ENCODE assay signal across 10 cellular contexts in genomic region chr12:54286042-54286931, GRCh38. TPM values are rescaled to one million over a fixed set of nuclear protein-coding genes. Genes with fewer than 3 reads are reported as not detected.
DNase-seq lines count a peak whose midpoint lies in the region; ATAC-seq, FAIRE-seq and TF ChIP-seq lines count a peak whose summit lies in the region.
"Had no signal": no experiment of that assay in that cellular context is flagged by ENCODE, and none has a peak within 500 bp of the region (broad histone marks: within the 10 kb centered on the region; RNA-seq: fewer than 3 reads in every experiment).

No MANE protein-coding gene starts in this region.

- intact Hi-C loops in HepG2 (cut with micrococcal nuclease; ENCODE audit: unreplicated experiment): no loop called here
- intact Hi-C loops in right lobe of liver (cut with DNase I): no loop called here
- intact Hi-C loops in upper lobe of right lung (cut with DNase I): no loop called here

- no peaks in the 10 kb centered on the region; a peak in 1 of 5 replicates for H3K27me3 ChIP-seq in HepG2 (ENCODE audit: control insufficient read depth in 1 of 2, insufficient read depth in 2 of 2, low read length in 2 of 2)
- no peaks in the 10 kb centered on the region for H3K27me3 ChIP-seq in right lobe of liver
- no peaks in the 10 kb centered on the region for H3K27me3 ChIP-seq in upper lobe of right lung
- H3K27me3 ChIP-seq in H7 (ENCODE audit: control insufficient read depth, insufficient read depth, low read length): no peaks in the 10 kb centered on the region

- H3K27ac Mint-ChIP-seq in WTC11 (peak overlapping the region; percentile 81), immature natural killer cell (peak overlapping the region; percentile 19 to 74 (median 64))

- H3K27ac ChIP-seq in HepG2 (ENCODE audit: extremely low read length, insufficient read depth, low read length): no peak overlapping the region
- no peak overlapping the region for H3K27ac ChIP-seq in right lobe of liver
- no peak overlapping the region for H3K27ac ChIP-seq in upper lobe of right lung

- no peak for TF ChIP-seq RAD21 in HepG2 (CRISPR knock-in tag; IDR thresholded peaks at IDR 0.05)

- no peak for TF ChIP-seq CTCF in HepG2 (CRISPR knock-in tag; IDR thresholded peaks at IDR 0.05)
- TF ChIP-seq CTCF in right lobe of liver (IDR thresholded peaks at IDR 0.05): no peak
- TF ChIP-seq CTCF in WTC11 (IDR thresholded peaks at IDR 0.05): no peak
- no peak for TF ChIP-seq CTCF in upper lobe of right lung (IDR thresholded peaks at IDR 0.05)

- no TSS peak for BruUV-seq in HepG2 (replicated peaks; lab: Mats Ljungman, UMichigan)

- no peaks in the 10 kb centered on the region for H3K9me3 ChIP-seq in HepG2 (ENCODE audit: low read length)
- H3K9me3 ChIP-seq in right lobe of liver: no peaks in the 10 kb centered on the region
- H3K9me3 ChIP-seq in upper lobe of right lung: no peaks in the 10 kb centered on the region

- peaks cover 69% of the 10 kb centered on the region for H4K20me1 ChIP-seq in HepG2 (ENCODE audit: insufficient read depth, low read length)

- H3K79me2 ChIP-seq in HepG2 (ENCODE audit: insufficient read depth, low read length): peaks cover 33% of the 10 kb centered on the region

- peaks cover 48% of the 10 kb centered on the region for H3K4me1 ChIP-seq in HepG2 (ENCODE audit: insufficient read depth, low read length)
- H3K4me1 ChIP-seq in right lobe of liver: peaks cover 0 to 41% (median 11%) of the 10 kb centered on the region in 4 donors
- peaks cover 54% of the 10 kb centered on the region for H3K4me1 ChIP-seq in upper lobe of right lung

- peaks cover 13 to 56% of the 10 kb centered on the region in 2 experiments for H3K36me3 ChIP-seq in HepG2 (replicated peaks in 1 of 2; ENCODE audit: control insufficient read depth in 1 of 2, insufficient read depth in 2 of 2, low read length in 2 of 2)
- H3K36me3 ChIP-seq in right lobe of liver: peaks cover 19 to 63% (median 50%) of the 10 kb centered on the region in 4 donors
- H3K36me3 ChIP-seq in upper lobe of right lung: peaks cover 74% of the 10 kb centered on the region
- H3K36me3 ChIP-seq in H7 (replicated peaks; ENCODE audit: control insufficient read depth, insufficient read depth, low read length): peaks cover 49% of the 10 kb centered on the region

- DNase-seq in HepG2 (ENCODE audit: low spot score) (no peak), right lobe of liver (no peak), WTC11 (ENCODE audit: low spot score) (no peak), immature natural killer cell (no peak), upper lobe of right lung (no peak), H7 (no peak), NCI-H345 (lab: John Stamatoyannopoulos, UW) (no peak)
- DNase-seq: NCI-H1092; stimulated activated CD4-positive, alpha-beta T cell treated with anti-CD3 and anti-CD28 coated beads, Interleukin-2, amount 100 ng/mL, for 24 hours had no signal

- TF ChIP-seq POLR2A in HepG2 (IDR thresholded peaks at IDR 0.05; ENCODE audit: insufficient read depth in 1 of 2, low read depth in 2 of 2, low read length in 2 of 2): peak; percentile 60 to 81
- TF ChIP-seq POLR2A in right lobe of liver (IDR thresholded peaks at IDR 0.05): no peak

- H3K4me3 ChIP-seq in HepG2 (replicated peaks in 1 of 3; ENCODE audit: insufficient read depth in 1 of 3, low read depth in 2 of 3, low read length in 3 of 3) (no peak overlapping the region), right lobe of liver (no peak overlapping the region), upper lobe of right lung (no peak overlapping the region), H7 (ENCODE audit: insufficient read depth, low read depth, low read length) (no peak overlapping the region)

- CTCF ChIA-PET in HepG2 (lab: Yijun Ruan, JAX; ENCODE audit: low intra/inter-chr PET ratio, low total read pairs): no interaction called here
- CTCF ChIA-PET in WTC11 (lab: Charles Lee): interaction anchor here (1.3 to 2.6 kb wide), 8 partner anchors 13 to 84 kb away, joined by 3 to 12 read pairs (median 6); partner anchors contain the start of genes COPZ1 and NFE2

- no peaks in the 10 kb centered on the region for H3K27me3 Mint-ChIP-seq in WTC11 (ENCODE audit: low read depth)
- H3K27me3 Mint-ChIP-seq in immature natural killer cell (ENCODE audit: low read depth in 3 of 3): peaks cover 4 to 19% (median 14%) of the 10 kb centered on the region in 3 donors

- no peak for FAIRE-seq in HepG2 (lab: Jason Lieb, UNC)

- H3K9me3 Mint-ChIP-seq in WTC11 (no peaks in the 10 kb centered on the region), immature natural killer cell (no peaks in the 10 kb centered on the region)

- POLR2A ChIA-PET in HepG2 (lab: Yijun Ruan, JAX): interaction anchor here (0.8 to 5.2 kb wide), 9 partner anchors 9 to 73 kb away, joined by 3 to 65 read pairs (median 8); partner anchors contain the start of genes COPZ1 and NFE2
- POLR2A ChIA-PET in WTC11 (lab: Charles Lee): interaction anchor here (0.6 to 3.9 kb wide), 11 partner anchors 8 to 125 kb away, joined by 3 to 23 read pairs (median 4); partner anchors contain the start of genes COPZ1 and NFE2

- H3K4me3 Mint-ChIP-seq in WTC11 (peak overlapping the region; percentile 10; the same call in 1 of the 2 replicates), immature natural killer cell (peak overlapping the region in 2 of 5 donors; percentile 19 to 31)

- H3K36me3 Mint-ChIP-seq in WTC11: no peaks in the 10 kb centered on the region; the same call in 1 of the 2 replicates
- peaks cover 24 to 64% (median 35%) of the 10 kb centered on the region in 3 donors for H3K36me3 Mint-ChIP-seq in immature natural killer cell

- in situ Hi-C loops in HepG2 (cut with HindIII; ENCODE audit: extremely low pct_ligation_motif_present, low pct_unique_long_range_greater_than_20kb): no loop called here

- no peak for ATAC-seq in HepG2
- ATAC-seq in right lobe of liver: no peak
- ATAC-seq in WTC11: peak; percentile 4
- ATAC-seq in upper lobe of right lung: peak; percentile 60
- ATAC-seq in GM19351 (IDR thresholded peaks at IDR 0.05; ENCODE audit: unreplicated experiment): no peak

- 91% methylated on average over 10 of the region's 10 CpGs for WGBS in HepG2 (ENCODE audit: low lambda C conversion rate)
- WGBS in right lobe of liver (ENCODE audit: insufficient coverage, low coverage, low lambda C conversion rate, missing lambda C conversion rate): 63% methylated on average over 8 of the region's 10 CpGs

- no peak for TF ChIP-seq EP300 in HepG2 (IDR thresholded peaks at IDR 0.05; ENCODE audit: low read depth in 2 of 2, low read length in 2 of 2)
- TF ChIP-seq EP300 in HepG2 (CRISPR knock-in tag; IDR thresholded peaks at IDR 0.05; ENCODE audit: borderline replicate concordance): no peak

- H3K9ac ChIP-seq in HepG2 (ENCODE audit: insufficient read depth, low read depth, low read length): no peak overlapping the region

- H3K4me2 ChIP-seq in HepG2 (ENCODE audit: low read depth, low read length): peak overlapping the region; percentile 44

- no peak overlapping the region for H2AFZ ChIP-seq in HepG2 (ENCODE audit: low read length)

- H3K4me1 Mint-ChIP-seq in WTC11 (peaks cover 41% of the 10 kb centered on the region), immature natural killer cell (peaks cover 0 to 2% of the 10 kb centered on the region in 2 donors)

RNA-seq across cellular contexts. Expression of gene HNRNPA1, which starts 5.8 kb away (rescaled TPM):
- 1,820 and 2,673 TPM in 2 replicates for total RNA-seq in HepG2 (2016; rRNA removed; fragmentation: Illumina TruSeq; extraction: Trizol)
- total RNA-seq in HepG2 (2016; cell fraction: cytosol; rRNA removed; fragmentation: Illumina TruSeq; extraction: Trizol; ENCODE audit: low read depth): 661 and 834 TPM in 2 replicates
- total RNA-seq in HepG2 (2016; cell fraction: insoluble cytoplasmic fraction; rRNA removed; fragmentation: Illumina TruSeq; extraction: Trizol): 1,900 and 2,565 TPM in 2 replicates
- 1,646 and 2,012 TPM in 2 replicates for total RNA-seq in HepG2 (2016; cell fraction: membrane; rRNA removed; fragmentation: Illumina TruSeq; extraction: Trizol)
- total RNA-seq in HepG2 (2016; cell fraction: nucleus; rRNA removed; fragmentation: Illumina TruSeq; extraction: Trizol): 924 and 962 TPM in 2 replicates
- 480 and 535 TPM in 2 replicates for polyA plus RNA-seq in HepG2 (2011; rRNA removed)
- 613 and 623 TPM in 2 replicates for polyA plus RNA-seq in HepG2 (2011; cell fraction: cytosol; rRNA removed)
- 402 and 463 TPM in 2 replicates for polyA plus RNA-seq in HepG2 (2011; cell fraction: nucleus; rRNA removed)
- polyA plus RNA-seq in HepG2 (2012): 1,081 and 1,908 TPM in 2 replicates
- 1,228 and 1,423 TPM in 2 replicates for polyA plus RNA-seq in HepG2 (2016; cell fraction: cytosol; fragmentation: Illumina TruSeq; extraction: Trizol; ENCODE audit: low read depth)
- polyA plus RNA-seq in HepG2 (2016; cell fraction: insoluble cytoplasmic fraction; fragmentation: Illumina TruSeq; extraction: Trizol; ENCODE audit: low read depth): 4,120 and 4,455 TPM in 2 replicates
- polyA plus RNA-seq in HepG2 (2016; cell fraction: membrane; fragmentation: Illumina TruSeq; extraction: Trizol; ENCODE audit: low read depth): 2,490 and 3,014 TPM in 2 replicates
- 1,903 and 1,961 TPM in 2 replicates for polyA plus RNA-seq in HepG2 (2016; cell fraction: nucleus; fragmentation: Illumina TruSeq; extraction: Trizol; ENCODE audit: insufficient read depth, low read depth)
- polyA minus RNA-seq in HepG2 (2011; rRNA and poly(A)+ RNA removed; ENCODE audit: low replicate concordance): 314 and 476 TPM in 2 replicates
- 569 and 577 TPM in 2 replicates for polyA minus RNA-seq in HepG2 (2011; cell fraction: cytosol; rRNA and poly(A)+ RNA removed)
- polyA minus RNA-seq in HepG2 (2011; cell fraction: nucleus; rRNA and poly(A)+ RNA removed): 681 and 757 TPM in 2 replicates
- 100 to 1,000 TPM in 5 of 6 experiments, 10 to 100 TPM in 1; 87.3 to 211 (median 161) TPM for total RNA-seq in right lobe of liver
- total RNA-seq in WTC11 (2021): 2,589 to 2,788 TPM (median 2,737 TPM) in 3 replicates
- polyA plus RNA-seq in immature natural killer cell: 100 to 1,000 TPM; 512 to 669 (median 601) TPM
- total RNA-seq in upper lobe of right lung: 498 TPM
- 907 and 952 TPM in 2 replicates for total RNA-seq in H7 (2014; rRNA removed; shearing (Covaris generic))

RNA-seq across cellular contexts. Expression of gene CBX5, which starts 6.4 kb away (rescaled TPM):
- total RNA-seq in HepG2 (2016; rRNA removed; fragmentation: Illumina TruSeq; extraction: Trizol) (22.2 and 45.4 TPM in 2 replicates), right lobe of liver (10 to 100 TPM; 14.4 to 23.7 (median 20.1) TPM), WTC11 (2021) (182 to 218 TPM (median 216 TPM) in 3 replicates), upper lobe of right lung (52.3 TPM)
- total RNA-seq in HepG2 (2016; cell fraction: cytosol; rRNA removed; fragmentation: Illumina TruSeq; extraction: Trizol; ENCODE audit: low read depth): 3.0 TPM in 2 replicates
- 20.1 and 44.7 TPM in 2 replicates for total RNA-seq in HepG2 (2016; cell fraction: insoluble cytoplasmic fraction; rRNA removed; fragmentation: Illumina TruSeq; extraction: Trizol)
- 9.1 and 9.7 TPM in 2 replicates for total RNA-seq in HepG2 (2016; cell fraction: membrane; rRNA removed; fragmentation: Illumina TruSeq; extraction: Trizol)
- total RNA-seq in HepG2 (2016; cell fraction: nucleus; rRNA removed; fragmentation: Illumina TruSeq; extraction: Trizol): 19.3 and 21.1 TPM in 2 replicates
- polyA plus RNA-seq in HepG2 (2011; rRNA removed) (10.5 and 16.0 TPM in 2 replicates), immature natural killer cell (10 to 100 TPM in 2 of 3 donors, 1 to 10 TPM in 1; 5.9 to 23.6 (median 11.5) TPM)
- 6.7 and 8.9 TPM in 2 replicates for polyA plus RNA-seq in HepG2 (2011; cell fraction: cytosol; rRNA removed)
- 5.7 and 6.4 TPM in 2 replicates for polyA plus RNA-seq in HepG2 (2011; cell fraction: nucleus; rRNA removed)
- polyA plus RNA-seq in HepG2 (2012): 8.5 and 12.6 TPM in 2 replicates
- 5.0 and 5.3 TPM in 2 replicates for polyA plus RNA-seq in HepG2 (2016; cell fraction: cytosol; fragmentation: Illumina TruSeq; extraction: Trizol; ENCODE audit: low read depth)
- 32.3 and 33.7 TPM in 2 replicates for polyA plus RNA-seq in HepG2 (2016; cell fraction: insoluble cytoplasmic fraction; fragmentation: Illumina TruSeq; extraction: Trizol; ENCODE audit: low read depth)
- polyA plus RNA-seq in HepG2 (2016; cell fraction: membrane; fragmentation: Illumina TruSeq; extraction: Trizol; ENCODE audit: low read depth): 6.0 and 6.2 TPM in 2 replicates
- polyA plus RNA-seq in HepG2 (2016; cell fraction: nucleus; fragmentation: Illumina TruSeq; extraction: Trizol; ENCODE audit: insufficient read depth, low read depth): 17.7 and 19.9 TPM in 2 replicates
- polyA minus RNA-seq in HepG2 (2011; rRNA and poly(A)+ RNA removed; ENCODE audit: low replicate concordance): 23.7 and 77.0 TPM in 2 replicates
- polyA minus RNA-seq in HepG2 (2011; cell fraction: cytosol; rRNA and poly(A)+ RNA removed): 20.8 and 23.0 TPM in 2 replicates
- 16.2 and 18.3 TPM in 2 replicates for polyA minus RNA-seq in HepG2 (2011; cell fraction: nucleus; rRNA and poly(A)+ RNA removed)
- total RNA-seq in H7 (2014; rRNA removed; shearing (Covaris generic)): 51.2 and 62.2 TPM in 2 replicates

RNA-seq across cellular contexts. Expression of gene NFE2, which starts 14.5 kb away (rescaled TPM):
- total RNA-seq in HepG2 (2016; rRNA removed; fragmentation: Illumina TruSeq; extraction: Trizol) (7.8 and 8.5 TPM in 2 replicates), right lobe of liver (1 to 10 TPM in 3 of 6 experiments, under 1 TPM in 3; 0.46 to 2.8 (median 0.99) TPM), WTC11 (2021) (2.4 to 3.0 TPM (median 3.0 TPM) in 3 replicates), upper lobe of right lung (7.5 TPM)
- total RNA-seq in HepG2 (2016; cell fraction: cytosol; rRNA removed; fragmentation: Illumina TruSeq; extraction: Trizol; ENCODE audit: low read depth): 2.9 and 3.4 TPM in 2 replicates
- total RNA-seq in HepG2 (2016; cell fraction: insoluble cytoplasmic fraction; rRNA removed; fragmentation: Illumina TruSeq; extraction: Trizol): 7.5 and 8.1 TPM in 2 replicates
- 6.2 and 6.6 TPM in 2 replicates for total RNA-seq in HepG2 (2016; cell fraction: membrane; rRNA removed; fragmentation: Illumina TruSeq; extraction: Trizol)
- total RNA-seq in HepG2 (2016; cell fraction: nucleus; rRNA removed; fragmentation: Illumina TruSeq; extraction: Trizol): 5.7 and 6.3 TPM in 2 replicates
- polyA plus RNA-seq in HepG2 (2011; rRNA removed) (4.1 and 4.5 TPM in 2 replicates), immature natural killer cell (1 to 10 TPM; 1.6 to 3.6 (median 2.0) TPM)
- polyA plus RNA-seq in HepG2 (2011; cell fraction: cytosol; rRNA removed): 2.5 and 3.0 TPM in 2 replicates
- polyA plus RNA-seq in HepG2 (2011; cell fraction: nucleus; rRNA removed): 3.5 and 3.8 TPM in 2 replicates
- 1.3 and 1.8 TPM in 2 replicates for polyA plus RNA-seq in HepG2 (2012)
- polyA plus RNA-seq in HepG2 (2016; cell fraction: cytosol; fragmentation: Illumina TruSeq; extraction: Trizol; ENCODE audit: low read depth): 1.9 and 3.1 TPM in 2 replicates
- 10.3 and 10.9 TPM in 2 replicates for polyA plus RNA-seq in HepG2 (2016; cell fraction: insoluble cytoplasmic fraction; fragmentation: Illumina TruSeq; extraction: Trizol; ENCODE audit: low read depth)
- 3.7 and 4.5 TPM in 2 replicates for polyA plus RNA-seq in HepG2 (2016; cell fraction: membrane; fragmentation: Illumina TruSeq; extraction: Trizol; ENCODE audit: low read depth)
- 11.6 and 14.3 TPM in 2 replicates for polyA plus RNA-seq in HepG2 (2016; cell fraction: nucleus; fragmentation: Illumina TruSeq; extraction: Trizol; ENCODE audit: insufficient read depth, low read depth)
- 1.7 and 3.8 TPM in 2 replicates for polyA minus RNA-seq in HepG2 (2011; rRNA and poly(A)+ RNA removed; ENCODE audit: low replicate concordance)
- polyA minus RNA-seq in HepG2 (2011; cell fraction: cytosol; rRNA and poly(A)+ RNA removed): 0.49 and 2.3 TPM in 2 replicates
- 1.0 and 1.7 TPM in 2 replicates for polyA minus RNA-seq in HepG2 (2011; cell fraction: nucleus; rRNA and poly(A)+ RNA removed)
- total RNA-seq in H7 (2014; rRNA removed; shearing (Covaris generic)): 2.2 and 2.9 TPM in 2 replicates

RNA-seq across cellular contexts. Expression of gene COPZ1, which starts 38.6 kb away (rescaled TPM):
- total RNA-seq in HepG2 (2016; rRNA removed; fragmentation: Illumina TruSeq; extraction: Trizol) (125 and 201 TPM in 2 replicates), right lobe of liver (10 to 100 TPM; 67.3 to 89.2 (median 74.9) TPM), WTC11 (2021) (98.2 to 116 TPM (median 115 TPM) in 3 replicates), upper lobe of right lung (125 TPM)
- 20.4 and 22.6 TPM in 2 replicates for total RNA-seq in HepG2 (2016; cell fraction: cytosol; rRNA removed; fragmentation: Illumina TruSeq; extraction: Trizol; ENCODE audit: low read depth)
- 123 and 217 TPM in 2 replicates for total RNA-seq in HepG2 (2016; cell fraction: insoluble cytoplasmic fraction; rRNA removed; fragmentation: Illumina TruSeq; extraction: Trizol)
- 45.5 and 48.0 TPM in 2 replicates for total RNA-seq in HepG2 (2016; cell fraction: membrane; rRNA removed; fragmentation: Illumina TruSeq; extraction: Trizol)
- 42.3 and 53.2 TPM in 2 replicates for total RNA-seq in HepG2 (2016; cell fraction: nucleus; rRNA removed; fragmentation: Illumina TruSeq; extraction: Trizol)
- polyA plus RNA-seq in HepG2 (2011; rRNA removed) (134 and 184 TPM in 2 replicates), immature natural killer cell (100 to 1,000 TPM; 202 to 341 (median 202) TPM)
- polyA plus RNA-seq in HepG2 (2011; cell fraction: cytosol; rRNA removed): 121 and 141 TPM in 2 replicates
- 41.8 and 48.0 TPM in 2 replicates for polyA plus RNA-seq in HepG2 (2011; cell fraction: nucleus; rRNA removed)
- 118 and 217 TPM in 2 replicates for polyA plus RNA-seq in HepG2 (2012)
- 37.1 and 37.6 TPM in 2 replicates for polyA plus RNA-seq in HepG2 (2016; cell fraction: cytosol; fragmentation: Illumina TruSeq; extraction: Trizol; ENCODE audit: low read depth)
- polyA plus RNA-seq in HepG2 (2016; cell fraction: insoluble cytoplasmic fraction; fragmentation: Illumina TruSeq; extraction: Trizol; ENCODE audit: low read depth): 312 and 355 TPM in 2 replicates
- polyA plus RNA-seq in HepG2 (2016; cell fraction: membrane; fragmentation: Illumina TruSeq; extraction: Trizol; ENCODE audit: low read depth): 61.8 and 63.8 TPM in 2 replicates
- 112 and 113 TPM in 2 replicates for polyA plus RNA-seq in HepG2 (2016; cell fraction: nucleus; fragmentation: Illumina TruSeq; extraction: Trizol; ENCODE audit: insufficient read depth, low read depth)
- 102 and 206 TPM in 2 replicates for polyA minus RNA-seq in HepG2 (2011; rRNA and poly(A)+ RNA removed; ENCODE audit: low replicate concordance)
- 105 and 134 TPM in 2 replicates for polyA minus RNA-seq in HepG2 (2011; cell fraction: cytosol; rRNA and poly(A)+ RNA removed)
- polyA minus RNA-seq in HepG2 (2011; cell fraction: nucleus; rRNA and poly(A)+ RNA removed): 37.2 and 53.7 TPM in 2 replicates
- total RNA-seq in H7 (2014; rRNA removed; shearing (Covaris generic)): 117 and 121 TPM in 2 replicates

Comparison
In these comparisons a context has a peak if more than half of its experiments do, and no peak if none do; other contexts are left out.
1. ATAC-seq: peak in WTC11 (single experiment) and upper lobe of right lung (single experiment); none in HepG2 (single experiment), right lobe of liver (0 of 4) and GM19351 (single experiment).